Comparison of ENCODE assay signal across 1 cellular context in the genomic region with DNA sequence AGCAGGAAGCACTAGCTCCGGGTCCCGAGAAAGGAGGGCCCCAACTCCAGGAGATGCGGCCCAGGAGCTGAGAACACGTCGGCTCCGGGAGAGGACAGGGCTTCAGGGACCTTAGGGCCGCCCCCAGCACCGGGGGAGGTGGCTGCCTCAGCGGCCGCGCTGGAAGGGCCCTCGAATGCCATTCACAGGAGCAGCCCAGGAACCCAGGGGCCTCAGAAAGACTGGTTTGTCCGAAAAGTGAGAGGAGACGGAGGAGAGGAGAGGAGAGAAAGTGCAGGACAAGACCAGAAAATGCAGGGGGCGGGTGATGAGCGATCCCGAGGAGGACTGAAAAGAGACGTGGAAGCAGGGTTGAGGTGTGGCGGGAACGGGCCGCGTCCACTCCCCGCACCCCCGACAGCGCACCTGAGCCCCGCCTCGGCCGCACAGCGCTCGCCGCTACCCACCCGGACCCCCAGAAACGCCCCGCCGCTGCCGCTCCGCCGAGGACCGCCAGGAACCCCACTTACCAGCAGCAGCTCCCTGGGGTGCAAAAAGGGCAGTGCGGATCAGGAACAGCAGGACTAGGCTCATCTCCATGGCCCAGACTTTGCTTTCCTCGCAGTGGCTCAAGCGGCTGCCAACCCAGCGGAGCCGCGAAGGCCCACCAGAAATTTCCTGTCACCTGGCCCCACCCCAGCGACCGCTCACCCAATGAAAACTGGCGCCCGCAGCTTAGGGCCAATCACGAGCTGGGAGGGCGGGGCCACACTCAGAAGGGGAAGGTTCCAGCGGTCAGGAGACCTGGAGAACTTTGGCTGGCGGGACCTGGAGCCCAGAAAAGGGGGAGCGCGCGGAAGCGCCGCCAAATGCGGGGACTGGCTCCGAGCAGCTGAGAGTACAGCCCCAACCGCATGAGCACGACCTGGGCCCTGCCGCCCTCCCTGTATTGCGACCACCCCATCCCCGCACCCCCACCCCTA.
TF ChIP-seq lines count a peak whose summit lies in the region.

No MANE protein-coding gene starts in this region.

TF ChIP-seq in HepG2, 621 proteins besides CTCF, POLR2A, EP300 and RAD21 (continued from another document and continues in another):
- no peak for TF ChIP-seq FOXP4 (CRISPR knock-in tag; IDR thresholded peaks at IDR 0.05)
- TF ChIP-seq, protein P1, sequence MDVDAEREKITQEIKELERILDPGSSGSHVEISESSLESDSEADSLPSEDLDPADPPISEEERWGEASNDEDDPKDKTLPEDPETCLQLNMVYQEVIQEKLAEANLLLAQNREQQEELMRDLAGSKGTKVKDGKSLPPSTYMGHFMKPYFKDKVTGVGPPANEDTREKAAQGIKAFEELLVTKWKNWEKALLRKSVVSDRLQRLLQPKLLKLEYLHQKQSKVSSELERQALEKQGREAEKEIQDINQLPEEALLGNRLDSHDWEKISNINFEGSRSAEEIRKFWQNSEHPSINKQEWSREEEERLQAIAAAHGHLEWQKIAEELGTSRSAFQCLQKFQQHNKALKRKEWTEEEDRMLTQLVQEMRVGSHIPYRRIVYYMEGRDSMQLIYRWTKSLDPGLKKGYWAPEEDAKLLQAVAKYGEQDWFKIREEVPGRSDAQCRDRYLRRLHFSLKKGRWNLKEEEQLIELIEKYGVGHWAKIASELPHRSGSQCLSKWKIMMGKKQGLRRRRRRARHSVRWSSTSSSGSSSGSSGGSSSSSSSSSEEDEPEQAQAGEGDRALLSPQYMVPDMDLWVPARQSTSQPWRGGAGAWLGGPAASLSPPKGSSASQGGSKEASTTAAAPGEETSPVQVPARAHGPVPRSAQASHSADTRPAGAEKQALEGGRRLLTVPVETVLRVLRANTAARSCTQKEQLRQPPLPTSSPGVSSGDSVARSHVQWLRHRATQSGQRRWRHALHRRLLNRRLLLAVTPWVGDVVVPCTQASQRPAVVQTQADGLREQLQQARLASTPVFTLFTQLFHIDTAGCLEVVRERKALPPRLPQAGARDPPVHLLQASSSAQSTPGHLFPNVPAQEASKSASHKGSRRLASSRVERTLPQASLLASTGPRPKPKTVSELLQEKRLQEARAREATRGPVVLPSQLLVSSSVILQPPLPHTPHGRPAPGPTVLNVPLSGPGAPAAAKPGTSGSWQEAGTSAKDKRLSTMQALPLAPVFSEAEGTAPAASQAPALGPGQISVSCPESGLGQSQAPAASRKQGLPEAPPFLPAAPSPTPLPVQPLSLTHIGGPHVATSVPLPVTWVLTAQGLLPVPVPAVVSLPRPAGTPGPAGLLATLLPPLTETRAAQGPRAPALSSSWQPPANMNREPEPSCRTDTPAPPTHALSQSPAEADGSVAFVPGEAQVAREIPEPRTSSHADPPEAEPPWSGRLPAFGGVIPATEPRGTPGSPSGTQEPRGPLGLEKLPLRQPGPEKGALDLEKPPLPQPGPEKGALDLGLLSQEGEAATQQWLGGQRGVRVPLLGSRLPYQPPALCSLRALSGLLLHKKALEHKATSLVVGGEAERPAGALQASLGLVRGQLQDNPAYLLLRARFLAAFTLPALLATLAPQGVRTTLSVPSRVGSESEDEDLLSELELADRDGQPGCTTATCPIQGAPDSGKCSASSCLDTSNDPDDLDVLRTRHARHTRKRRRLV (CRISPR knock-in tag; IDR thresholded peaks at IDR 0.05) = peak; percentile 59; the same call in 1 of the 2 replicates
- TF ChIP-seq THAP11 (CRISPR knock-in tag; IDR thresholded peaks at IDR 0.05) = no peak
- no peak for TF ChIP-seq ARNT (IDR thresholded peaks at IDR 0.05)
- TF ChIP-seq ZBTB37 (CRISPR knock-in tag; IDR thresholded peaks at IDR 0.05) = no peak
- TF ChIP-seq PLSCR1 (CRISPR knock-in tag; IDR thresholded peaks at IDR 0.05; ENCODE audit: borderline replicate concordance) = no peak
- TF ChIP-seq KMT2A (CRISPR knock-in tag; IDR thresholded peaks at IDR 0.05) = 0 out of 2 replicates have a peak, but pooled peaks have one; percentile 47
- TF ChIP-seq IRF9 (CRISPR knock-in tag; IDR thresholded peaks at IDR 0.05; ENCODE audit: borderline replicate concordance) = peak; percentile 81; the same call in 1 of the 2 replicates
- 0 out of 2 replicates have a peak, but pooled peaks have one; percentile 19 for TF ChIP-seq SALL2 (CRISPR knock-in tag; IDR thresholded peaks at IDR 0.05)
- TF ChIP-seq PHF21A (CRISPR knock-in tag; IDR thresholded peaks at IDR 0.05) = peak; percentile 56
- TF ChIP-seq, protein P2, sequence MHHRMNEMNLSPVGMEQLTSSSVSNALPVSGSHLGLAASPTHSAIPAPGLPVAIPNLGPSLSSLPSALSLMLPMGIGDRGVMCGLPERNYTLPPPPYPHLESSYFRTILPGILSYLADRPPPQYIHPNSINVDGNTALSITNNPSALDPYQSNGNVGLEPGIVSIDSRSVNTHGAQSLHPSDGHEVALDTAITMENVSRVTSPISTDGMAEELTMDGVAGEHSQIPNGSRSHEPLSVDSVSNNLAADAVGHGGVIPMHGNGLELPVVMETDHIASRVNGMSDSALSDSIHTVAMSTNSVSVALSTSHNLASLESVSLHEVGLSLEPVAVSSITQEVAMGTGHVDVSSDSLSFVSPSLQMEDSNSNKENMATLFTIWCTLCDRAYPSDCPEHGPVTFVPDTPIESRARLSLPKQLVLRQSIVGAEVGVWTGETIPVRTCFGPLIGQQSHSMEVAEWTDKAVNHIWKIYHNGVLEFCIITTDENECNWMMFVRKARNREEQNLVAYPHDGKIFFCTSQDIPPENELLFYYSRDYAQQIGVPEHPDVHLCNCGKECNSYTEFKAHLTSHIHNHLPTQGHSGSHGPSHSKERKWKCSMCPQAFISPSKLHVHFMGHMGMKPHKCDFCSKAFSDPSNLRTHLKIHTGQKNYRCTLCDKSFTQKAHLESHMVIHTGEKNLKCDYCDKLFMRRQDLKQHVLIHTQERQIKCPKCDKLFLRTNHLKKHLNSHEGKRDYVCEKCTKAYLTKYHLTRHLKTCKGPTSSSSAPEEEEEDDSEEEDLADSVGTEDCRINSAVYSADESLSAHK (CRISPR knock-in tag; IDR thresholded peaks at IDR 0.05; ENCODE audit: borderline replicate concordance) = no peak
- TF ChIP-seq ERF (CRISPR knock-in tag; IDR thresholded peaks at IDR 0.05) = peak; percentile 74
- TF ChIP-seq GFI1 (CRISPR knock-in tag; IDR thresholded peaks at IDR 0.05; ENCODE audit: borderline replicate concordance) = 0 out of 2 replicates have a peak, but pooled peaks have one; percentile 52
- TF ChIP-seq KLF15 (CRISPR knock-in tag; IDR thresholded peaks at IDR 0.05; ENCODE audit: borderline replicate concordance) = no peak
- TF ChIP-seq, protein P3, sequence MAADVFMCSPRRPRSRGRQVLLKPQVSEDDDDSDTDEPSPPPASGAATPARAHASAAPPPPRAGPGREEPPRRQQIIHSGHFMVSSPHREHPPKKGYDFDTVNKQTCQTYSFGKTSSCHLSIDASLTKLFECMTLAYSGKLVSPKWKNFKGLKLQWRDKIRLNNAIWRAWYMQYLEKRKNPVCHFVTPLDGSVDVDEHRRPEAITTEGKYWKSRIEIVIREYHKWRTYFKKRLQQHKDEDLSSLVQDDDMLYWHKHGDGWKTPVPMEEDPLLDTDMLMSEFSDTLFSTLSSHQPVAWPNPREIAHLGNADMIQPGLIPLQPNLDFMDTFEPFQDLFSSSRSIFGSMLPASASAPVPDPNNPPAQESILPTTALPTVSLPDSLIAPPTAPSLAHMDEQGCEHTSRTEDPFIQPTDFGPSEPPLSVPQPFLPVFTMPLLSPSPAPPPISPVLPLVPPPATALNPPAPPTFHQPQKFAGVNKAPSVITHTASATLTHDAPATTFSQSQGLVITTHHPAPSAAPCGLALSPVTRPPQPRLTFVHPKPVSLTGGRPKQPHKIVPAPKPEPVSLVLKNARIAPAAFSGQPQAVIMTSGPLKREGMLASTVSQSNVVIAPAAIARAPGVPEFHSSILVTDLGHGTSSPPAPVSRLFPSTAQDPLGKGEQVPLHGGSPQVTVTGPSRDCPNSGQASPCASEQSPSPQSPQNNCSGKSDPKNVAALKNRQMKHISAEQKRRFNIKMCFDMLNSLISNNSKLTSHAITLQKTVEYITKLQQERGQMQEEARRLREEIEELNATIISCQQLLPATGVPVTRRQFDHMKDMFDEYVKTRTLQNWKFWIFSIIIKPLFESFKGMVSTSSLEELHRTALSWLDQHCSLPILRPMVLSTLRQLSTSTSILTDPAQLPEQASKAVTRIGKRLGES (CRISPR knock-in tag; IDR thresholded peaks at IDR 0.05; ENCODE audit: borderline replicate concordance) = no peak
- TF ChIP-seq MTA1 (CRISPR knock-in tag; IDR thresholded peaks at IDR 0.05; ENCODE audit: borderline replicate concordance) = 0 out of 2 replicates have a peak, but pooled peaks have one; percentile 21
- peak; percentile 78 for TF ChIP-seq TBX2 (CRISPR knock-in tag; IDR thresholded peaks at IDR 0.05; ENCODE audit: borderline replicate concordance)
- 0 out of 2 replicates have a peak, but pooled peaks have one; percentile 25 for TF ChIP-seq ZNF280B (CRISPR knock-in tag; IDR thresholded peaks at IDR 0.05; ENCODE audit: borderline replicate concordance)
- TF ChIP-seq ZNF709 (CRISPR knock-in tag; IDR thresholded peaks at IDR 0.05) = peak; percentile 67
- TF ChIP-seq ZNF619 (CRISPR knock-in tag; IDR thresholded peaks at IDR 0.05) = peak; percentile 52; the same call in 1 of the 2 replicates
